Comparison of ENCODE assay signal across 8 cellular contexts in the genomic region with DNA sequence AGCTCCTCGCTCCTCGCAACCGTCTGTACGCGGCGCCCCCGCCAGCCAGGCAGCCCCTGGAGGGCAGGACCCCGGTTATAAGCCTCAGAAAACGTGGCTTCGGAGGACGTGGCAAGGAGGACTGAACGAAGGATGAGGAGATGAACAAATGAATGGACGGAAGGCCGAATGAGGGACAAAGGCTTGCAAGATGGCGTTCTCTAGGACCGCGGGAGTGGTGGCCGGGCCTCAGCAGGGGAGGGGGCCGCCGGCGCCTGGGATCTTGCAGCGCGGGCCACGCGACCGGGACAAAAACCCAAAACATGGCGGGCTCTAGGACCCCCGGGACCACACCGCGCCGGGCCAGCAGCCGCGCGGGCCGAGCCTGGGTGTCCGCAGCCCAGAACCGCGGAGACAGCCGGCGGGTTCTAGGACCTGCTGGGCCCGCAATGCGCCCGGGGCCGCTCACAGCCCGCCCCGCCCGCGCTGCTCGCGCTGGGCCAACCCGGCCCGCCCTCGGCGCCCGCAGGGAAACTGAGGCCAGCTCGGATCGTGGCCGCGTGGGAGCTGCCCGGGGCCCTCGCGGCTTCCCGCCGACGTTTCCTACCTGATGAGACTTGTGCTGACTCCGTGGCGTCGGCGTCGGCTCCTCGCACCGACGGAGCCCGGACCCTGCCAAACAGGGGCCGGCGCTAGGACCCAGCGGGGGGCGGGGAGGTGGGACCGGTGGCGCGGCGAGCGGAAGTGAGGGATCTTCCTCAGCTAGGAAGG. TPM values are rescaled to one million over a fixed set of nuclear protein-coding genes. Genes with fewer than 3 reads are reported as not detected.
DNase-seq lines count a peak whose midpoint lies in the region; ATAC-seq and TF ChIP-seq lines count a peak whose summit lies in the region.

No MANE protein-coding gene starts in this region.

- WGBS in GM23248 (ENCODE audit: low coverage in 1 of 2, low lambda C conversion rate in 2 of 2, missing lambda C conversion rate in 2 of 2), 2 experiments, result 1 to 2% methylated on average over 51 to 71 of the region's 83 CpGs

- H3K9me2 ChIP-seq in GM23248 (ENCODE audit: insufficient read depth), result no peaks in the 10 kb centered on the region
- H3K9me2 ChIP-seq in Karpas-422 (replicated peaks; ENCODE audit: insufficient read depth, low read length), result no peaks in the 10 kb centered on the region

- H3K9me3 ChIP-seq in GM23248 (ENCODE audit: low read depth), result no peaks in the 10 kb centered on the region
- H3K9me3 ChIP-seq in Karpas-422 (ENCODE audit: low read length), result no peaks in the 10 kb centered on the region
- no peaks in the 10 kb centered on the region for H3K9me3 ChIP-seq in RWPE2 (ENCODE audit: severe bottlenecking)

- in situ Hi-C loops in GM23248 (cut with MboI), result no loop called here

- peaks cover 19% of the 10 kb centered on the region for H3K36me3 Mint-ChIP-seq in nephron progenitor cell (ENCODE audit: low read depth)

- H3K4me3 ChIP-seq in GM23248 (peak overlapping the region; percentile 93), Karpas-422 (ENCODE audit: low read length) (peak overlapping the region; percentile 94), RWPE2 (ENCODE audit: severe bottlenecking) (peak overlapping the region; percentile 94), fibroblast of the aortic adventitia (ENCODE audit: low read depth, low read length) (peak overlapping the region; percentile 82)

- H3K4me2 ChIP-seq in GM23248 (ENCODE audit: unreplicated experiment), result peak overlapping the region; percentile 82
- peak overlapping the region; percentile 90 for H3K4me2 ChIP-seq in Karpas-422 (ENCODE audit: low read depth, low read length, poor library complexity, severe bottlenecking)

- H3K79me2 ChIP-seq in GM23248 (ENCODE audit: insufficient read depth), result peaks cover 88% of the 10 kb centered on the region
- peaks cover 75% of the 10 kb centered on the region for H3K79me2 ChIP-seq in Karpas-422 (ENCODE audit: low read length)

- peak overlapping the region; percentile 97 for H3K4me3 Mint-ChIP-seq in nephron progenitor cell

- H3K27ac ChIP-seq in GM23248 (peak overlapping the region; percentile 94), Karpas-422 (ENCODE audit: low read length) (peak overlapping the region; percentile 80), RWPE2 (ENCODE audit: poor library complexity, severe bottlenecking) (peak overlapping the region; percentile 79)

- H3K9ac ChIP-seq in GM23248 (peak overlapping the region; percentile 96), Karpas-422 (ENCODE audit: low read length) (peak overlapping the region; percentile 90)

- TF ChIP-seq CTCF in RWPE2 (IDR thresholded peaks at IDR 0.05; ENCODE audit: poor library complexity, severe bottlenecking), result no peak
- TF ChIP-seq CTCF in fibroblast of the aortic adventitia (IDR thresholded peaks at IDR 0.05; ENCODE audit: insufficient read depth, low read length), result no peak
- TF ChIP-seq CTCF in nephron progenitor cell (IDR thresholded peaks at IDR 0.05), result no peak

- peak overlapping the region; percentile 93 for H3K27ac Mint-ChIP-seq in nephron progenitor cell

- H3K4me1 ChIP-seq in GM23248 (ENCODE audit: insufficient read depth) (peaks cover 18% of the 10 kb centered on the region), Karpas-422 (ENCODE audit: low read length) (peaks cover 24% of the 10 kb centered on the region), RWPE2 (ENCODE audit: insufficient read depth, poor library complexity, severe bottlenecking) (peaks cover 6% of the 10 kb centered on the region)

- no peaks in the 10 kb centered on the region for H4K20me1 ChIP-seq in GM23248 (ENCODE audit: insufficient read depth)
- peaks cover 6% of the 10 kb centered on the region; the same call in 1 of the 2 replicates for H4K20me1 ChIP-seq in Karpas-422 (ENCODE audit: insufficient read depth, low read depth, low read length)

- peaks cover 19% of the 10 kb centered on the region for H3F3A ChIP-seq in GM23248 (ENCODE audit: insufficient read depth)

- peak; percentile 91 for DNase-seq in EH (ENCODE audit: low read depth)
- DNase-seq in GM23248, result peak; percentile 96
- peak; percentile 95 for DNase-seq in Karpas-422
- DNase-seq in RWPE2 (ENCODE audit: low spot score), result peak; percentile 92
- DNase-seq in activated effector memory CD4-positive, alpha-beta T cell treated with Interleukin-2 at 50 U/mL for 16 hours, result peak; percentile 82
- peak; percentile 88 for DNase-seq in fibroblast of the aortic adventitia (ENCODE audit: low read depth)
- peak; percentile 93 for DNase-seq in nephron progenitor cell
- DNase-seq in stimulated activated naive CD8-positive, alpha-beta T cell treated with anti-CD3 and anti-CD28 coated beads, Interleukin-15, Interleukin-2, amounts not matched to agents 100 U/mL and 50 U/mL, for 24 hours, result peak; percentile 95

- H3K36me3 ChIP-seq in GM23248 (ENCODE audit: low read depth), result peaks cover 2% of the 10 kb centered on the region; the same call in 1 of the 2 replicates
- 0 out of 2 replicates have a peak, but pooled peaks cover 6% of the 10 kb centered on the region for H3K36me3 ChIP-seq in Karpas-422 (ENCODE audit: insufficient read depth, low read length)
- peaks cover 14% of the 10 kb centered on the region for H3K36me3 ChIP-seq in RWPE2 (ENCODE audit: low read depth)

- peak; percentile 74 for ATAC-seq in RWPE2 (ENCODE audit: low read depth)
- peak; percentile 61 for ATAC-seq in stimulated activated naive CD8-positive, alpha-beta T cell treated with anti-CD3 and anti-CD28 coated beads, Interleukin-15, Interleukin-2, amounts not matched to agents 100 U/mL and 50 U/mL, for 24 hours

- peaks cover 32% of the 10 kb centered on the region for H3K4me1 Mint-ChIP-seq in nephron progenitor cell

- H3K27me3 ChIP-seq in GM23248 (replicated peaks; ENCODE audit: insufficient read depth), result no peaks in the 10 kb centered on the region
- no peaks in the 10 kb centered on the region for H3K27me3 ChIP-seq in Karpas-422 (ENCODE audit: low read length)
- H3K27me3 ChIP-seq in RWPE2 (ENCODE audit: insufficient read depth, poor library complexity, severe bottlenecking), result no peaks in the 10 kb centered on the region

- no peaks in the 10 kb centered on the region for H3K9me3 Mint-ChIP-seq in nephron progenitor cell

- H2AFZ ChIP-seq in GM23248 (peak overlapping the region; percentile 70), Karpas-422 (ENCODE audit: low read length) (peak overlapping the region; percentile 64; the same call in 1 of the 2 replicates)

- H3K27me3 Mint-ChIP-seq in nephron progenitor cell (ENCODE audit: low read depth, poor library complexity), result peaks cover 3% of the 10 kb centered on the region

RNA-seq across cellular contexts. Expression of gene ZNF668, which starts 0.8 kb away (rescaled TPM):
- 20.6 and 21.8 TPM in 2 replicates for total RNA-seq in GM23248 (2014; rRNA removed; shearing (Covaris generic))
- polyA plus RNA-seq in GM23248 (2016; fragmentation: Nextera tagmentation; extraction: Ambion mirVana), result 19.5 and 20.8 TPM in 2 replicates
- total RNA-seq in Karpas-422 (2014; rRNA removed; shearing (Covaris generic); ENCODE audit: low replicate concordance), result 6.0 and 7.7 TPM in 2 replicates
- 4.6 and 12.3 TPM in 2 replicates for total RNA-seq in fibroblast of the aortic adventitia (ENCODE audit: low replicate concordance)

RNA-seq across cellular contexts. Expression of gene ZNF646, which starts 1.0 kb away (rescaled TPM):
- 10.6 and 12.8 TPM in 2 replicates for total RNA-seq in GM23248 (2014; rRNA removed; shearing (Covaris generic))
- 3.5 and 4.0 TPM in 2 replicates for polyA plus RNA-seq in GM23248 (2016; fragmentation: Nextera tagmentation; extraction: Ambion mirVana)
- total RNA-seq in Karpas-422 (2014; rRNA removed; shearing (Covaris generic); ENCODE audit: low replicate concordance), result 22.0 and 23.3 TPM in 2 replicates
- total RNA-seq in fibroblast of the aortic adventitia (ENCODE audit: low replicate concordance), result 5.8 and 16.2 TPM in 2 replicates

RNA-seq across cellular contexts. Expression of gene PRSS53, which starts 15.5 kb away (rescaled TPM):
- total RNA-seq in GM23248 (2014; rRNA removed; shearing (Covaris generic)), result 7.0 and 10.5 TPM in 2 replicates
- polyA plus RNA-seq in GM23248 (2016; fragmentation: Nextera tagmentation; extraction: Ambion mirVana), result 0.84 and 0.95 TPM in 2 replicates
- 3.2 and 4.0 TPM in 2 replicates for total RNA-seq in Karpas-422 (2014; rRNA removed; shearing (Covaris generic); ENCODE audit: low replicate concordance)
- 1.6 and 2.8 TPM in 2 replicates for total RNA-seq in fibroblast of the aortic adventitia (ENCODE audit: low replicate concordance)

RNA-seq across cellular contexts. Expression of gene VKORC1, which starts 21.3 kb away (rescaled TPM):
- 444 and 480 TPM in 2 replicates for total RNA-seq in GM23248 (2014; rRNA removed; shearing (Covaris generic))
- 535 and 542 TPM in 2 replicates for polyA plus RNA-seq in GM23248 (2016; fragmentation: Nextera tagmentation; extraction: Ambion mirVana)
- total RNA-seq in Karpas-422 (2014; rRNA removed; shearing (Covaris generic); ENCODE audit: low replicate concordance), result 70.2 and 93.9 TPM in 2 replicates
- total RNA-seq in fibroblast of the aortic adventitia (ENCODE audit: low replicate concordance), result 56.3 and 146 TPM in 2 replicates

RNA-seq across cellular contexts. Expression of gene BCKDK, which starts 34.9 kb away (rescaled TPM):
- 42.1 and 71.4 TPM in 2 replicates for total RNA-seq in GM23248 (2014; rRNA removed; shearing (Covaris generic))
- polyA plus RNA-seq in GM23248 (2016; fragmentation: Nextera tagmentation; extraction: Ambion mirVana), result 108 and 114 TPM in 2 replicates
- 28.4 and 37.5 TPM in 2 replicates for total RNA-seq in Karpas-422 (2014; rRNA removed; shearing (Covaris generic); ENCODE audit: low replicate concordance)
- 16.9 and 39.5 TPM in 2 replicates for total RNA-seq in fibroblast of the aortic adventitia (ENCODE audit: low replicate concordance)

Comparison
In these comparisons a context has a peak if more than half of its experiments do, and no peak if none do; other contexts are left out.
1. Peak in every context shown above with its lines: DNase-seq, ATAC-seq, H3K4me3 ChIP-seq and H3K27ac ChIP-seq.